26 cellular contexts compared by ENCODE assay signal in the genomic region with DNA sequence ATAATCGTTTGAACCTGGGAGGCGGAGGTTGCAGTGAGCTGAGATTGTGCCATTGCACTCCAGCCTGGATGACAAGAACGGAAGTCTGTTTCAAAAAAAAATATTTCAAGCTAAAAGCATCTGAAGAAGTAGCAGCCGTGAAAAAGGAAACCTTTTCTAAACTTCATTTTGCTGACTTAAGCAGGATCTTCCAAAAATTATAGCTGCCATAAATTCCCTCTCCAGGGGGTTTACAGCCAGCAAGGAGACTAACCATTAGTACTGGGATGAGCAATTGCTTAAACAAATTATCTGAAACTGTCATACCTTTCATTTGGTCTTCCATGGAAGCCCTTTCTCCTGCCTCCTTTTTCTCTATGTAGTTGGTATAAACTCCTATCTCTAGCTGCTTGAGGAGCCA.
"Had no signal": no experiment of that assay in that cellular context is flagged by ENCODE, and none has a peak within 500 bp of the region (broad histone marks: within the 10 kb centered on the region; RNA-seq: fewer than 3 reads in every experiment).

No MANE protein-coding gene starts in this region.

- H3K9me3 ChIP-seq: left ventricle myocardium inferior, mucosa of descending colon, ovary, right atrium auricular region, stomach, testis, thyroid gland, transverse colon, uterus had no signal

- H3K4me3 Mint-ChIP-seq: immature natural killer cell; naive thymus-derived CD4-positive, alpha-beta T cell; natural killer cell treated with Interleukin-12 subunit alpha and Interleukin-12 subunit beta and Interleukin-15 and Interleukin-18, amount 100 ng/mL, for 72 hours; stimulated activated naive B cell treated with anti-CD40 and anti-IgM and Interleukin-4, amounts not matched to agents 10 μg/mL and 1 μg/mL and 100 μg/mL, for 72 hours had no signal

- H3K4me3 ChIP-seq: left ventricle myocardium inferior, lung, mucosa of descending colon, ovary, right atrium auricular region, skin epidermis, stomach, testis, thyroid gland, transverse colon, uterus had no signal

- DNase-seq: hypothalamus; immature natural killer cell; kidney; left ventricle myocardium inferior; midbrain; mucosa of descending colon; naive thymus-derived CD4-positive, alpha-beta T cell; ovary; stimulated activated CD4-positive, alpha-beta T cell treated with anti-CD3 and anti-CD28 coated beads, Interleukin-12 subunit alpha, Interleukin-12 subunit beta, amount 100 ng/mL, for 4 hours; stimulated activated CD4-positive, alpha-beta T cell treated with anti-CD3 and anti-CD28 coated beads, Interleukin-15, amount 100 ng/mL, for 24 hours; stimulated activated CD4-positive, alpha-beta T cell treated with anti-CD3 and anti-CD28 coated beads, Interleukin-2, amount 100 ng/mL, for 24 hours; stimulated activated CD4-positive, alpha-beta T cell treated with anti-CD3 and anti-CD28 coated beads, Interleukin-4, amount 100 ng/mL, for 1 hour; stimulated activated naive B cell treated with anti-CD40 and anti-IgM and Interleukin-4, amounts not matched to agents 10 μg/mL and 1 μg/mL and 100 μg/mL, for 72 hours; stimulated activated naive CD8-positive, alpha-beta T cell treated with anti-CD3 and anti-CD28 coated beads, Interleukin-15, Interleukin-2, amounts not matched to agents 100 U/mL and 50 U/mL, for 24 hours; stomach; testis; thyroid gland; transverse colon; uterus had no signal

- H3K9me3 Mint-ChIP-seq: natural killer cell treated with Interleukin-12 subunit alpha and Interleukin-12 subunit beta and Interleukin-15 and Interleukin-18, amount 100 ng/mL, for 72 hours; stimulated activated naive B cell treated with anti-CD40 and anti-IgM and Interleukin-4, amounts not matched to agents 10 μg/mL and 1 μg/mL and 100 μg/mL, for 72 hours had no signal

- H3K27me3 Mint-ChIP-seq: progenitor cell of endocrine pancreas had no signal

- ATAC-seq: mucosa of descending colon; naive thymus-derived CD4-positive, alpha-beta T cell; natural killer cell treated with Interleukin-12 subunit alpha and Interleukin-12 subunit beta and Interleukin-15 and Interleukin-18, amount 100 ng/mL, for 72 hours; sciatic nerve; stimulated activated naive B cell treated with anti-CD40 and anti-IgM and Interleukin-4, amounts not matched to agents 10 μg/mL and 1 μg/mL and 100 μg/mL, for 72 hours; stimulated activated naive CD8-positive, alpha-beta T cell treated with anti-CD3 and anti-CD28 coated beads, Interleukin-15, Interleukin-2, amounts not matched to agents 100 U/mL and 50 U/mL, for 24 hours had no signal

- H3K27ac Mint-ChIP-seq: immature natural killer cell; natural killer cell treated with Interleukin-12 subunit alpha and Interleukin-12 subunit beta and Interleukin-15 and Interleukin-18, amount 100 ng/mL, for 72 hours; stimulated activated naive B cell treated with anti-CD40 and anti-IgM and Interleukin-4, amounts not matched to agents 10 μg/mL and 1 μg/mL and 100 μg/mL, for 72 hours had no signal

- H3K36me3 Mint-ChIP-seq: immature natural killer cell; naive thymus-derived CD4-positive, alpha-beta T cell; natural killer cell treated with Interleukin-12 subunit alpha and Interleukin-12 subunit beta and Interleukin-15 and Interleukin-18, amount 100 ng/mL, for 72 hours; stimulated activated naive B cell treated with anti-CD40 and anti-IgM and Interleukin-4, amounts not matched to agents 10 μg/mL and 1 μg/mL and 100 μg/mL, for 72 hours had no signal

- H3K36me3 ChIP-seq: left ventricle myocardium inferior, ovary, right atrium auricular region, stomach, thyroid gland, transverse colon, uterus had no signal

- H3K27ac ChIP-seq: left ventricle myocardium inferior, ovary, right atrium auricular region, skin epidermis, stomach, testis, thyroid gland, transverse colon, uterus had no signal

- H3K4me1 Mint-ChIP-seq: stimulated activated naive B cell treated with anti-CD40 and anti-IgM and Interleukin-4, amounts not matched to agents 10 μg/mL and 1 μg/mL and 100 μg/mL, for 72 hours had no signal

- FAIRE-seq: islet of Langerhans, kidney had no signal

- H3K27me3 ChIP-seq: ovary, right atrium auricular region, stomach, testis, thyroid gland, transverse colon, uterus had no signal

- H3K4me1 ChIP-seq: left ventricle myocardium inferior, right atrium auricular region, stomach, testis, thyroid gland, transverse colon, uterus had no signal
